Comparison of ENCODE assay signal across 8 cellular contexts in genomic region chr11:17760102-17761029, GRCh38. TPM values are rescaled to one million over a fixed set of nuclear protein-coding genes. Genes with fewer than 3 reads are reported as not detected.
DNase-seq lines count a peak whose midpoint lies in the region; ATAC-seq and TF ChIP-seq lines count a peak whose summit lies in the region.

No MANE protein-coding gene starts in this region.

- 47 to 51% methylated on average over 23 of the region's 23 CpGs for WGBS in heart right ventricle, 2 donors
- WGBS in spleen, 5 donors: 55 to 63% (median 59%) methylated on average over 13 to 23 of the region's 23 CpGs

- ATAC-seq in heart right ventricle: peak; percentile 79 to 87 (median 85)

- CTCF ChIA-PET in activated CD4-positive, alpha-beta T cell treated with anti-CD3 and anti-CD28 coated beads, Interleukin-2, amount 10 ng/mL, durations not matched to agents 7 days and 5 days (lab: Charles Lee): interaction anchor here (1.2 to 2.2 kb wide), 3 partner anchors 8 to 219 kb away, joined by 3 to 6 read pairs (median 5); no protein-coding TSS in a partner anchor

- POLR2A ChIA-PET in activated CD4-positive, alpha-beta T cell treated with anti-CD3 and anti-CD28 coated beads, Interleukin-2, amount 10 ng/mL, durations not matched to agents 7 days and 5 days (lab: Charles Lee): no interaction called here

- no peaks in the 10 kb centered on the region for H3K27me3 ChIP-seq in heart right ventricle
- H3K27me3 ChIP-seq in spleen (replicated peaks in 1 of 7): no peaks in the 10 kb centered on the region

- TF ChIP-seq CTCF in heart right ventricle (IDR thresholded peaks at IDR 0.05): peak; percentile 30 to 77 (median 61)
- peak in 9 of 11 experiments; percentile 19 to 63 (median 54) for TF ChIP-seq CTCF in spleen (IDR thresholded peaks at IDR 0.05 in 8 of 11, conservative IDR thresholded peaks at IDR 0.05 in 3 of 11)

- H3K27me3 Mint-ChIP-seq in activated CD4-positive, alpha-beta T cell treated with anti-CD3 and anti-CD28 coated beads, Interleukin-2, amount 10 ng/mL, durations not matched to agents 7 days and 5 days: no peaks in the 10 kb centered on the region
- no peaks in the 10 kb centered on the region for H3K27me3 Mint-ChIP-seq in activated T-helper 1 cell treated with anti-CD3 and anti-CD28 coated beads, Interleukin-12 subunit alpha, Interleukin-12 subunit beta, Interleukin-2, Interleukin-4 antibody, amounts not matched to agents 30 ng/mL and 10 ng/mL and 1 ng/mL, durations not matched to agents 14 hours and 24 hours and 36 hours (ENCODE audit: insufficient read depth)

- no peak overlapping the region for H3K4me3 Mint-ChIP-seq in activated CD4-positive, alpha-beta T cell treated with anti-CD3 and anti-CD28 coated beads, Interleukin-2, amount 10 ng/mL, durations not matched to agents 7 days and 5 days
- no peak overlapping the region for H3K4me3 Mint-ChIP-seq in activated T-helper 1 cell treated with anti-CD3 and anti-CD28 coated beads, Interleukin-12 subunit alpha, Interleukin-12 subunit beta, Interleukin-2, Interleukin-4 antibody, amounts not matched to agents 30 ng/mL and 10 ng/mL and 1 ng/mL, durations not matched to agents 14 hours and 24 hours and 36 hours

- H3K9me3 ChIP-seq in heart right ventricle: peaks cover 0 to 15% (median 0%) of the 10 kb centered on the region in 11 donors
- peaks cover 0 to 9% (median 0%) of the 10 kb centered on the region in 8 donors for H3K9me3 ChIP-seq in spleen

- intact Hi-C loops in heart right ventricle (cut with DNase I) (loop anchor here in 8 of 10 donors (1.0 to 10.0 kb wide), 4 partner anchors 84 to 219 kb away; no protein-coding TSS in a partner anchor), spleen (cut with DNase I; ENCODE audit: low total_unique reads) (loop anchor here (2.0 kb wide), 1 partner anchor 218 kb away; no protein-coding TSS in a partner anchor)
- intact Hi-C loops in activated T-helper 1 cell treated with anti-CD3 and anti-CD28 coated beads, Interleukin-12 subunit alpha, Interleukin-12 subunit beta, Interleukin-2, Interleukin-4 antibody, amounts not matched to agents 30 ng/mL and 10 ng/mL and 1 ng/mL, durations not matched to agents 14 hours and 24 hours and 36 hours (cut with micrococcal nuclease): loop anchor here (1.0 kb wide), 1 partner anchor 219 kb away; no protein-coding TSS in a partner anchor

- no peak overlapping the region for H3K27ac Mint-ChIP-seq in activated CD4-positive, alpha-beta T cell treated with anti-CD3 and anti-CD28 coated beads, Interleukin-2, amount 10 ng/mL, durations not matched to agents 7 days and 5 days
- no peak overlapping the region for H3K27ac Mint-ChIP-seq in activated T-helper 1 cell treated with anti-CD3 and anti-CD28 coated beads, Interleukin-12 subunit alpha, Interleukin-12 subunit beta, Interleukin-2, Interleukin-4 antibody, amounts not matched to agents 30 ng/mL and 10 ng/mL and 1 ng/mL, durations not matched to agents 14 hours and 24 hours and 36 hours

- no peaks in the 10 kb centered on the region for H3K36me3 Mint-ChIP-seq in activated CD4-positive, alpha-beta T cell treated with anti-CD3 and anti-CD28 coated beads, Interleukin-2, amount 10 ng/mL, durations not matched to agents 7 days and 5 days (ENCODE audit: low read depth)
- H3K36me3 Mint-ChIP-seq in activated T-helper 1 cell treated with anti-CD3 and anti-CD28 coated beads, Interleukin-12 subunit alpha, Interleukin-12 subunit beta, Interleukin-2, Interleukin-4 antibody, amounts not matched to agents 30 ng/mL and 10 ng/mL and 1 ng/mL, durations not matched to agents 14 hours and 24 hours and 36 hours (ENCODE audit: low read depth): no peaks in the 10 kb centered on the region

- no peak overlapping the region for H3K4me3 ChIP-seq in heart right ventricle
- no peak overlapping the region for H3K4me3 ChIP-seq in spleen

- peaks cover 0 to 4% (median 0%) of the 10 kb centered on the region in 9 donors for H3K4me1 ChIP-seq in heart right ventricle
- H3K4me1 ChIP-seq in spleen: no peaks in the 10 kb centered on the region

- H3K4me1 Mint-ChIP-seq in activated CD4-positive, alpha-beta T cell treated with anti-CD3 and anti-CD28 coated beads, Interleukin-2, amount 10 ng/mL, durations not matched to agents 7 days and 5 days: peaks cover 3% of the 10 kb centered on the region
- H3K4me1 Mint-ChIP-seq in activated T-helper 1 cell treated with anti-CD3 and anti-CD28 coated beads, Interleukin-12 subunit alpha, Interleukin-12 subunit beta, Interleukin-2, Interleukin-4 antibody, amounts not matched to agents 30 ng/mL and 10 ng/mL and 1 ng/mL, durations not matched to agents 14 hours and 24 hours and 36 hours (ENCODE audit: low read depth): no peaks in the 10 kb centered on the region

- H3K36me3 ChIP-seq in heart right ventricle (no peaks in the 10 kb centered on the region), spleen (no peaks in the 10 kb centered on the region)

- H3K27ac ChIP-seq in heart right ventricle: no peak overlapping the region
- H3K27ac ChIP-seq in spleen: no peak overlapping the region

- H3K9me3 Mint-ChIP-seq in activated CD4-positive, alpha-beta T cell treated with anti-CD3 and anti-CD28 coated beads, Interleukin-2, amount 10 ng/mL, durations not matched to agents 7 days and 5 days: no peaks in the 10 kb centered on the region
- no peaks in the 10 kb centered on the region for H3K9me3 Mint-ChIP-seq in activated T-helper 1 cell treated with anti-CD3 and anti-CD28 coated beads, Interleukin-12 subunit alpha, Interleukin-12 subunit beta, Interleukin-2, Interleukin-4 antibody, amounts not matched to agents 30 ng/mL and 10 ng/mL and 1 ng/mL, durations not matched to agents 14 hours and 24 hours and 36 hours

- no peak for TF ChIP-seq POLR2A in spleen (IDR thresholded peaks at IDR 0.05)

- peak; percentile 29 for DNase-seq in activated CD4-positive, alpha-beta T cell treated with anti-CD3 and anti-CD28 coated beads, Interleukin-2, amount 10 ng/mL, durations not matched to agents 7 days and 5 days
- no peak for DNase-seq in activated CD4-positive, alpha-beta T cell treated with anti-CD3 and anti-CD28 coated beads, Interleukin-2, amount 50 U/mL, for 4 hours
- DNase-seq in H4 (ENCODE audit: low spot score): peak; percentile 38
- peak; percentile 41 for DNase-seq in NCI-H1105 (lab: John Stamatoyannopoulos, UW)
- peak; percentile 17 to 40 for DNase-seq in activated CD4-positive, alpha-beta T cell treated with anti-CD3 and anti-CD28 coated beads, Interleukin-2, amount 50 U/mL, for 48 hours
- peak; percentile 40 to 43 for DNase-seq in heart right ventricle
- DNase-seq in spleen: no peak
- no peak for DNase-seq in activated T-helper 1 cell treated with anti-CD3 and anti-CD28 coated beads, Interleukin-12 subunit alpha, Interleukin-12 subunit beta, Interleukin-2, Interleukin-4 antibody, amounts not matched to agents 30 ng/mL and 10 ng/mL and 1 ng/mL, durations not matched to agents 14 hours and 24 hours and 36 hours (ENCODE audit: low spot score)

RNA-seq across cellular contexts. Expression of gene KCNC1, which starts 25.8 kb away (rescaled TPM):
- total RNA-seq in activated CD4-positive, alpha-beta T cell treated with anti-CD3 and anti-CD28 coated beads, Interleukin-2, amount 10 ng/mL, durations not matched to agents 7 days and 5 days: not detected
- total RNA-seq in H4 (2014; rRNA removed; shearing (Covaris generic)): not detected in 2 replicates
- total RNA-seq in heart right ventricle (under 1 TPM in 4 of 10 donors, not detected in 6; 0.04 to 0.09 (median 0.06) TPM), spleen (not detected)
- polyA plus RNA-seq in heart right ventricle (not detected), spleen (not detected)
- not detected in 2 replicates for total RNA-seq in activated T-helper 1 cell treated with anti-CD3 and anti-CD28 coated beads, Interleukin-12 subunit alpha, Interleukin-12 subunit beta, Interleukin-2, Interleukin-4 antibody, amounts not matched to agents 30 ng/mL and 10 ng/mL and 1 ng/mL, durations not matched to agents 14 hours and 24 hours and 36 hours

RNA-seq across cellular contexts. Expression of gene MYOD1, which starts 41.0 kb away (rescaled TPM):
- not detected for total RNA-seq in activated CD4-positive, alpha-beta T cell treated with anti-CD3 and anti-CD28 coated beads, Interleukin-2, amount 10 ng/mL, durations not matched to agents 7 days and 5 days
- not detected in 2 replicates for total RNA-seq in H4 (2014; rRNA removed; shearing (Covaris generic))
- total RNA-seq in heart right ventricle (under 1 TPM in 1 of 10 donors, not detected in 9; 0.20 TPM), spleen (not detected)
- polyA plus RNA-seq in heart right ventricle (not detected), spleen (under 1 TPM in 1 of 3 donors, not detected in 2; 0.04 TPM)
- not detected in 2 replicates for total RNA-seq in activated T-helper 1 cell treated with anti-CD3 and anti-CD28 coated beads, Interleukin-12 subunit alpha, Interleukin-12 subunit beta, Interleukin-2, Interleukin-4 antibody, amounts not matched to agents 30 ng/mL and 10 ng/mL and 1 ng/mL, durations not matched to agents 14 hours and 24 hours and 36 hours

Comparison
In these comparisons a context has a peak if more than half of its experiments do, and no peak if none do; other contexts are left out.
1. DNase-seq: peak in activated CD4-positive, alpha-beta T cell treated with anti-CD3 and anti-CD28 coated beads, Interleukin-2, amount 10 ng/mL, durations not matched to agents 7 days and 5 days (single experiment), H4 (single experiment), NCI-H1105 (single experiment), activated CD4-positive, alpha-beta T cell treated with anti-CD3 and anti-CD28 coated beads, Interleukin-2, amount 50 U/mL, for 48 hours (2 of 2) and heart right ventricle (2 of 2); none in activated CD4-positive, alpha-beta T cell treated with anti-CD3 and anti-CD28 coated beads, Interleukin-2, amount 50 U/mL, for 4 hours (0 of 2), spleen (single experiment) and activated T-helper 1 cell treated with anti-CD3 and anti-CD28 coated beads, Interleukin-12 subunit alpha, Interleukin-12 subunit beta, Interleukin-2, Interleukin-4 antibody, amounts not matched to agents 30 ng/mL and 10 ng/mL and 1 ng/mL, durations not matched to agents 14 hours and 24 hours and 36 hours (single experiment).